1 cellular context compared by ENCODE assay signal in genomic region chr2:27086722-27087446, GRCh38.
TF ChIP-seq lines count a peak whose summit lies in the region.

TSS of gene KHK (plus strand) at chr2:27086772. CDS start at chr2:27087260, 488 bp downstream.

TF ChIP-seq in WTC11, 78 proteins besides CTCF, POLR2A, EP300 and RAD21 (continued from another document):
- TF ChIP-seq ZNF138 (CRISPR knock-in tag; conservative IDR thresholded peaks at IDR 0.05) (no peak), ZNF512 (CRISPR knock-in tag; IDR thresholded peaks at IDR 0.05; ENCODE audit: borderline replicate concordance) (no peak), ESRRA (CRISPR knock-in tag; IDR thresholded peaks at IDR 0.05; ENCODE audit: borderline replicate concordance) (no peak), AFF4 (CRISPR knock-in tag; IDR thresholded peaks at IDR 0.05; ENCODE audit: borderline replicate concordance) (no peak), JUN (CRISPR knock-in tag; IDR thresholded peaks at IDR 0.05) (no peak), JAZF1 (CRISPR knock-in tag; IDR thresholded peaks at IDR 0.05) (no peak), GABPB1 (CRISPR knock-in tag; IDR thresholded peaks at IDR 0.05) (no peak; the same call in 1 of the 2 replicates), TP53 (CRISPR knock-in tag; IDR thresholded peaks at IDR 0.05) (no peak), ZBTB43 (CRISPR knock-in tag; IDR thresholded peaks at IDR 0.05) (0 out of 2 replicates have a peak, but pooled peaks have one; percentile 45), PRRX2 (CRISPR knock-in tag; IDR thresholded peaks at IDR 0.05) (no peak), SP1 (CRISPR knock-in tag; conservative IDR thresholded peaks at IDR 0.05) (peak; percentile 65), ZNF423 (CRISPR knock-in tag; IDR thresholded peaks at IDR 0.05) (no peak), ERG (CRISPR knock-in tag; IDR thresholded peaks at IDR 0.05) (no peak), GTF2I (CRISPR knock-in tag; conservative IDR thresholded peaks at IDR 0.05) (no peak), E2F1 (CRISPR knock-in tag; IDR thresholded peaks at IDR 0.05) (0 out of 2 replicates have a peak, but pooled peaks have one; percentile 5), ZNF532 (CRISPR knock-in tag; IDR thresholded peaks at IDR 0.05; ENCODE audit: borderline replicate concordance) (no peak), NR2C2 (CRISPR knock-in tag; IDR thresholded peaks at IDR 0.05) (no peak)
TF ChIP-seq in WTC11: peak in this region for 6.
